ENCODE assay signal across 23 cellular contexts in the genomic region with DNA sequence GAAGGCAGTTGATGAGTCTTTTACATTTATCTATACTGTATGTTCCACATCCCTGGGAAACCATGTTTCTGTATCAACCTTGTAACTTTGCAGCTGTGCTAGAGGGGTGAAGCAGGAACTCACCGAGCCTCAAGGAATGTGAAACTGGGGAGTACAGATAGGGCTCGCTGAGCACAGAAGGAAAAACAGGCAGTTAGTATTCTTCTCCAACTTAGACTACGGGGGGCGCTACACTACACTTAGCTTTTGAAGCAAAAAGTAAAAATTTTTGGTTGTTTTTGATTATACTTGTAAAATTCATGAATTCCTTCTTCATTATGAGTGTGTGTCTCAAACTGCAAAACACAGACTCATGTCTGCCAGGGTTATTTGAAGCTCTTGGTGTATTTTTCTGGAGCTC.
DNase-seq lines count a peak whose midpoint lies in the region; ATAC-seq and TF ChIP-seq lines count a peak whose summit lies in the region.
"Had no signal": no experiment of that assay in that cellular context is flagged by ENCODE, and none has a peak within 500 bp of the region (broad histone marks: within the 10 kb centered on the region; RNA-seq: fewer than 3 reads in every experiment).

No MANE protein-coding gene starts in this region.

- peak overlapping the region; percentile 41 for H3K4me3 Mint-ChIP-seq in activated naive CD8-positive, alpha-beta T cell treated with anti-CD3 and anti-CD28 coated beads, Interleukin-2, amount 10 ng/mL, durations not matched to agents 7 days and 5 days
- H3K4me3 Mint-ChIP-seq in activated naive CD8-positive, alpha-beta T cell treated with anti-CD3 and anti-CD28 coated beads, Interleukin-2, amount 50 U/mL, for 24 hours: no peak overlapping the region
- H3K4me3 Mint-ChIP-seq in endodermal cell: no peak overlapping the region
- no peak overlapping the region for H3K4me3 Mint-ChIP-seq in stimulated activated memory B cell treated with anti-CD40 and anti-IgM and Interleukin-4, amounts not matched to agents 10 μg/mL and 1 μg/mL and 100 μg/mL, for 72 hours

- H3K36me3 ChIP-seq in HCT116 (ENCODE audit: control insufficient read depth in 1 of 2, insufficient read depth in 2 of 2, low read length in 2 of 2) (no peaks in the 10 kb centered on the region), endodermal cell (ENCODE audit: control insufficient read depth, insufficient read depth, low read length) (peaks cover 52% of the 10 kb centered on the region), suprapubic skin (no peaks in the 10 kb centered on the region)

- H2AFZ ChIP-seq in HCT116 (ENCODE audit: low read depth, low read length, poor library complexity, severe bottlenecking): no peak overlapping the region

- H3K27ac Mint-ChIP-seq in activated naive CD8-positive, alpha-beta T cell treated with anti-CD3 and anti-CD28 coated beads, Interleukin-2, amount 10 ng/mL, durations not matched to agents 7 days and 5 days: no peak overlapping the region
- no peak overlapping the region for H3K27ac Mint-ChIP-seq in activated naive CD8-positive, alpha-beta T cell treated with anti-CD3 and anti-CD28 coated beads, Interleukin-2, amount 50 U/mL, for 24 hours
- no peak overlapping the region for H3K27ac Mint-ChIP-seq in endodermal cell
- no peak overlapping the region for H3K27ac Mint-ChIP-seq in stimulated activated memory B cell treated with anti-CD40 and anti-IgM and Interleukin-4, amounts not matched to agents 10 μg/mL and 1 μg/mL and 100 μg/mL, for 72 hours

- no peak overlapping the region for H3K9ac ChIP-seq in HCT116 (ENCODE audit: low read length)
- H3K9ac ChIP-seq in endodermal cell (ENCODE audit: extremely low read depth, low read length, poor library complexity, severe bottlenecking): no peak overlapping the region
- H3K9ac ChIP-seq: SK-N-SH had no signal

- TF ChIP-seq EP300 in suprapubic skin (IDR thresholded peaks at IDR 0.05): no peak

- RAD21 ChIA-PET in HCT116 (lab: Charles Lee; ENCODE audit: low non-redundant PET in 1 of 2, low total read pairs in 2 of 2, uncharacterized antibody in 2 of 2, unreplicated experiment in 2 of 2): no interaction called here

- H3K27ac ChIP-seq in HCT116 (ENCODE audit: low read depth, low read length) (no peak overlapping the region), endodermal cell (ENCODE audit: low read depth, low read length) (no peak overlapping the region), suprapubic skin (no peak overlapping the region)

- H3K79me2 ChIP-seq in HCT116 (ENCODE audit: insufficient read depth, low read length): no peaks in the 10 kb centered on the region

- CTCF ChIA-PET in HCT116 (lab: Charles Lee): interaction anchor here (1.0 kb wide), 1 partner anchor 30 kb away, joined by 3 read pairs; no protein-coding TSS in a partner anchor

- POLR2A ChIA-PET in activated naive CD8-positive, alpha-beta T cell treated with anti-CD3 and anti-CD28 coated beads, Interleukin-2, amount 10 ng/mL, durations not matched to agents 7 days and 5 days (lab: Charles Lee): no interaction called here
- POLR2A ChIA-PET in HCT116 (lab: Charles Lee): no interaction called here

- ATAC-seq in activated naive CD8-positive, alpha-beta T cell treated with anti-CD3 and anti-CD28 coated beads, Interleukin-2, amount 10 ng/mL, durations not matched to agents 7 days and 5 days (ENCODE audit: low read depth): no peak
- no peak for ATAC-seq in activated naive CD8-positive, alpha-beta T cell treated with anti-CD3 and anti-CD28 coated beads, Interleukin-2, amount 50 U/mL, for 24 hours
- no peak for ATAC-seq in HCT116
- ATAC-seq in stimulated activated memory B cell treated with anti-CD40 and anti-IgM and Interleukin-4, amounts not matched to agents 10 μg/mL and 1 μg/mL and 100 μg/mL, for 72 hours: no peak

- no peak for DNase-seq in activated naive CD8-positive, alpha-beta T cell treated with anti-CD3 and anti-CD28 coated beads, Interleukin-2, amount 10 ng/mL, durations not matched to agents 7 days and 5 days
- no peak for DNase-seq in activated naive CD8-positive, alpha-beta T cell treated with anti-CD3 and anti-CD28 coated beads, Interleukin-2, amount 50 U/mL, for 24 hours
- DNase-seq in HCT116 (ENCODE audit: low read depth, low spot score) (no peak), endodermal cell (no peak), suprapubic skin (ENCODE audit: low spot score in 2 of 2) (no peak), GM20000 (ENCODE audit: low spot score) (no peak), NCI-H774 (lab: John Stamatoyannopoulos, UW) (no peak)
- DNase-seq: C1 segment of cervical spinal cord; DMS53; EL; GF-D8; GOT3; KG1; MV-4-11; NCI-H1105 treated with DMSO at 0.1 percent for 48 hours; NCI-H2029 treated with DMSO at 0.1 percent for 48 hours; NCI-H226; NCI-H510A treated with DMSO at 0.1 percent for 48 hours; NCI-H748 treated with DMSO at 0.1 percent for 48 hours; NK-92 treated with Interleukin-12 subunit alpha and Interleukin-12 subunit beta, amount 100 ng/mL, for 24 hours; SIG-M5; SK-N-SH had no signal

- peaks cover 26% of the 10 kb centered on the region for H3K27me3 Mint-ChIP-seq in activated naive CD8-positive, alpha-beta T cell treated with anti-CD3 and anti-CD28 coated beads, Interleukin-2, amount 10 ng/mL, durations not matched to agents 7 days and 5 days
- peaks cover 4% of the 10 kb centered on the region for H3K27me3 Mint-ChIP-seq in activated naive CD8-positive, alpha-beta T cell treated with anti-CD3 and anti-CD28 coated beads, Interleukin-2, amount 50 U/mL, for 24 hours
- no peaks in the 10 kb centered on the region for H3K27me3 Mint-ChIP-seq in endodermal cell (ENCODE audit: insufficient read depth)
- H3K27me3 Mint-ChIP-seq in stimulated activated memory B cell treated with anti-CD40 and anti-IgM and Interleukin-4, amounts not matched to agents 10 μg/mL and 1 μg/mL and 100 μg/mL, for 72 hours: no peaks in the 10 kb centered on the region

- peak in 2 of 3 experiments; percentile 9 to 24; a peak in 1 of 6 replicates for TF ChIP-seq CTCF in HCT116 (IDR thresholded peaks at IDR 0.05 in 2 of 3, conservative IDR thresholded peaks at IDR 0.05 in 1 of 3; ENCODE audit: borderline replicate concordance in 1 of 3, insufficient read depth in 1 of 3, low read depth in 2 of 3, low read length in 2 of 3)
- TF ChIP-seq CTCF in endodermal cell (conservative IDR thresholded peaks at IDR 0.05): peak; percentile 69
- TF ChIP-seq CTCF in suprapubic skin (IDR thresholded peaks at IDR 0.05): no peak
- TF ChIP-seq CTCF in GM20000 (IDR thresholded peaks at IDR 0.05; ENCODE audit: extremely low read depth, missing control alignments): no peak

- 80 to 83% methylated on average over 3 to 4 of the region's 4 CpGs for WGBS in endodermal cell (ENCODE audit: insufficient coverage in 1 of 2, insufficient read length in 1 of 2), 2 experiments
- 69% methylated on average over 4 of the region's 4 CpGs for WGBS in suprapubic skin

- H3K4me2 ChIP-seq in HCT116 (ENCODE audit: low read length): no peak overlapping the region
- H3K4me2 ChIP-seq: SK-N-SH had no signal

- peaks cover 27% of the 10 kb centered on the region for H3K27me3 ChIP-seq in HCT116 (ENCODE audit: insufficient read depth, low read length)
- no peaks in the 10 kb centered on the region for H3K27me3 ChIP-seq in endodermal cell (ENCODE audit: control insufficient read depth, insufficient read depth, low read length, poor library complexity, severe bottlenecking)
- H3K27me3 ChIP-seq in suprapubic skin: no peaks in the 10 kb centered on the region

- H3K4me1 ChIP-seq in HCT116 (ENCODE audit: control insufficient read depth in 1 of 2, insufficient read depth in 2 of 2, low read length in 2 of 2): no peaks in the 10 kb centered on the region
- H3K4me1 ChIP-seq in endodermal cell (ENCODE audit: control insufficient read depth, insufficient read depth, low read length): no peaks in the 10 kb centered on the region
- H3K4me1 ChIP-seq in suprapubic skin: no peaks in the 10 kb centered on the region

- H3K4me3 ChIP-seq in HCT116 (replicated peaks in 1 of 2; ENCODE audit: low read depth in 1 of 2, low read length in 2 of 2) (no peak overlapping the region), endodermal cell (ENCODE audit: low read length) (no peak overlapping the region), suprapubic skin (no peak overlapping the region)

- no peaks in the 10 kb centered on the region for H3K9me3 Mint-ChIP-seq in activated naive CD8-positive, alpha-beta T cell treated with anti-CD3 and anti-CD28 coated beads, Interleukin-2, amount 10 ng/mL, durations not matched to agents 7 days and 5 days
- H3K9me3 Mint-ChIP-seq in activated naive CD8-positive, alpha-beta T cell treated with anti-CD3 and anti-CD28 coated beads, Interleukin-2, amount 50 U/mL, for 24 hours: no peaks in the 10 kb centered on the region
- H3K9me3 Mint-ChIP-seq in endodermal cell: peaks cover 4% of the 10 kb centered on the region
- H3K9me3 Mint-ChIP-seq in stimulated activated memory B cell treated with anti-CD40 and anti-IgM and Interleukin-4, amounts not matched to agents 10 μg/mL and 1 μg/mL and 100 μg/mL, for 72 hours: peaks cover 10% of the 10 kb centered on the region

- no peak for TF ChIP-seq POLR2A in HCT116 (IDR thresholded peaks at IDR 0.05; ENCODE audit: borderline replicate concordance, extremely low read depth, insufficient read depth, insufficient read length)
- no peak for TF ChIP-seq POLR2A in suprapubic skin (IDR thresholded peaks at IDR 0.05)

- no peaks in the 10 kb centered on the region for H3K9me2 ChIP-seq in HCT116 (ENCODE audit: insufficient read depth)
- H3K9me2 ChIP-seq: SK-N-SH had no signal

- no TSS peak for BruUV-seq in HCT116 (replicated peaks; lab: Mats Ljungman, UMichigan)

- TF ChIP-seq RAD21 in HCT116 (IDR thresholded peaks at IDR 0.05; ENCODE audit: low read depth): peak; percentile 16; the same call in 1 of the 2 replicates

- no peaks in the 10 kb centered on the region for H4K20me1 ChIP-seq in HCT116 (ENCODE audit: insufficient read depth)

- no peaks in the 10 kb centered on the region for H3K9me3 ChIP-seq in HCT116 (ENCODE audit: control insufficient read depth in 1 of 2, insufficient read depth in 1 of 2, low read depth in 1 of 2, low read length in 2 of 2)
- no peaks in the 10 kb centered on the region for H3K9me3 ChIP-seq in endodermal cell (ENCODE audit: control insufficient read depth, low read length)
- H3K9me3 ChIP-seq in suprapubic skin: no peaks in the 10 kb centered on the region
- H3K9me3 ChIP-seq: SK-N-SH had no signal

- no peaks in the 10 kb centered on the region for H3K36me3 Mint-ChIP-seq in activated naive CD8-positive, alpha-beta T cell treated with anti-CD3 and anti-CD28 coated beads, Interleukin-2, amount 10 ng/mL, durations not matched to agents 7 days and 5 days
- no peaks in the 10 kb centered on the region for H3K36me3 Mint-ChIP-seq in activated naive CD8-positive, alpha-beta T cell treated with anti-CD3 and anti-CD28 coated beads, Interleukin-2, amount 50 U/mL, for 24 hours (ENCODE audit: low read depth)
- H3K36me3 Mint-ChIP-seq in endodermal cell (ENCODE audit: low read depth): peaks cover 45% of the 10 kb centered on the region
- H3K36me3 Mint-ChIP-seq in stimulated activated memory B cell treated with anti-CD40 and anti-IgM and Interleukin-4, amounts not matched to agents 10 μg/mL and 1 μg/mL and 100 μg/mL, for 72 hours: no peaks in the 10 kb centered on the region

- intact Hi-C loops in HCT116 (cut with micrococcal nuclease): no loop called here

- H3K4me1 Mint-ChIP-seq in activated naive CD8-positive, alpha-beta T cell treated with anti-CD3 and anti-CD28 coated beads, Interleukin-2, amount 10 ng/mL, durations not matched to agents 7 days and 5 days: no peaks in the 10 kb centered on the region
- no peaks in the 10 kb centered on the region for H3K4me1 Mint-ChIP-seq in activated naive CD8-positive, alpha-beta T cell treated with anti-CD3 and anti-CD28 coated beads, Interleukin-2, amount 50 U/mL, for 24 hours
- H3K4me1 Mint-ChIP-seq in endodermal cell: peaks cover 4% of the 10 kb centered on the region
- no peaks in the 10 kb centered on the region for H3K4me1 Mint-ChIP-seq in stimulated activated memory B cell treated with anti-CD40 and anti-IgM and Interleukin-4, amounts not matched to agents 10 μg/mL and 1 μg/mL and 100 μg/mL, for 72 hours

Comparison
In these comparisons a context has a peak if more than half of its experiments do, and no peak if none do; other contexts are left out.
1. CTCF ChIP-seq: peak in HCT116 (2 of 3) and endodermal cell (single experiment); none in suprapubic skin (0 of 2) and GM20000 (single experiment).